8 cellular contexts compared by ENCODE assay signal in the genomic region with DNA sequence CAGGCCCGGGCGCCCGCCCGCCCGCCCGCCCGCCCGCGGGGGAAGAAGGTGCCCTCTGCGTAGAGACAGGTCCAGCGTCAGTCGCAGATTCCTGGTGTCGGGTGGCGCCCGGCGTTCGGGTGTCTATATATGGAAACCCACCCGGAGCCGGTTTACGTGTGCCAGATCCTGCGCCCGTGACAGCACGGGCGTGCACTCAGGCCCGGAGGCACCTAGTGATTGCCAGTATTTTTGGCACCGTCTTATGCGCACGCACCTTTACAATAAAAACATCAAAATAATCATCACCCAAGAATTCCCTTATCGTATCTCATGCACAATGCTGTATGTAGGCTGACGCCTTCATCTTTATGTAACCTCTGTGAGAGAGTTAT. TPM values are rescaled to one million over a fixed set of nuclear protein-coding genes. Genes with fewer than 3 reads are reported as not detected.
DNase-seq lines count a peak whose midpoint lies in the region; ATAC-seq and TF ChIP-seq lines count a peak whose summit lies in the region.

No MANE protein-coding gene starts in this region.

- H3K36me3 ChIP-seq in WERI-Rb-1 (peaks cover 33% of the 10 kb centered on the region), endocrine pancreas (ENCODE audit: control insufficient read depth, insufficient read depth, low read length) (no peaks in the 10 kb centered on the region), tibial nerve (peaks cover 0 to 28% (median 0%) of the 10 kb centered on the region in 3 donors)

- WGBS in tibial nerve, 2 donors: 2% methylated on average over 16 to 23 of the region's 30 CpGs

- peaks cover 8% of the 10 kb centered on the region for H3K4me1 ChIP-seq in endocrine pancreas (ENCODE audit: control insufficient read depth, insufficient read depth, low read length)
- peaks cover 5% of the 10 kb centered on the region for H3K4me1 ChIP-seq in mononuclear cell (ENCODE audit: insufficient read depth, low read length)
- peaks cover 0 to 27% (median 6%) of the 10 kb centered on the region in 4 donors for H3K4me1 ChIP-seq in tibial nerve

- CTCF ChIA-PET in AG04450 (lab: Charles Lee): interaction anchor here (0.6 to 4.7 kb wide), 7 partner anchors 9 to 138 kb away, joined by 3 to 16 read pairs (median 5); no protein-coding TSS in a partner anchor

- POLR2A ChIA-PET in AG04450 (lab: Yijun Ruan, JAX): interaction anchor here (1.1 kb wide), 2 partner anchors 9 to 40 kb away, joined by 3 to 6 read pairs; no protein-coding TSS in a partner anchor

- peak overlapping the region; percentile 89 for H3K9ac ChIP-seq in endocrine pancreas (ENCODE audit: control insufficient read depth, insufficient read depth, low read length)

- ATAC-seq in GM18867 (IDR thresholded peaks at IDR 0.05; ENCODE audit: unreplicated experiment): peak; percentile 29
- peak; percentile 21 for ATAC-seq in HG03520 (IDR thresholded peaks at IDR 0.05; ENCODE audit: unreplicated experiment)

- H3K4me3 ChIP-seq in AG04450 (ENCODE audit: low read depth, low read length) (peak overlapping the region; percentile 87), WERI-Rb-1 (ENCODE audit: low read depth, low read length) (peak overlapping the region; percentile 72), endocrine pancreas (ENCODE audit: control insufficient read depth, insufficient read depth, low read length) (peak overlapping the region; percentile 94), mononuclear cell (ENCODE audit: low read length) (peak overlapping the region; percentile 29), tibial nerve (peak overlapping the region; percentile 63 to 79 (median 73))

- no peak for TF ChIP-seq CTCF in AG04450 (IDR thresholded peaks at IDR 0.05; ENCODE audit: low read depth, low read length)
- no peak for TF ChIP-seq CTCF in WERI-Rb-1 (IDR thresholded peaks at IDR 0.05; ENCODE audit: low read depth, low read length)
- no peak for TF ChIP-seq CTCF in tibial nerve (IDR thresholded peaks at IDR 0.05)

- no peak for DNase-seq in AG04450 (ENCODE audit: low read depth, low spot score)
- peak; percentile 51 for DNase-seq in WERI-Rb-1
- DNase-seq in tibial nerve (ENCODE audit: low spot score in 2 of 2): no peak
- DNase-seq in NCI-H774 (lab: John Stamatoyannopoulos, UW): no peak

- no peak for TF ChIP-seq POLR2A in tibial nerve (IDR thresholded peaks at IDR 0.05)

- no peak for TF ChIP-seq EP300 in tibial nerve (IDR thresholded peaks at IDR 0.05)

- H3K9me3 ChIP-seq in AG04450 (ENCODE audit: control insufficient read depth, insufficient read depth, low read length): no peaks in the 10 kb centered on the region; the same call in 1 of the 2 replicates
- H3K9me3 ChIP-seq in WERI-Rb-1 (ENCODE audit: severe bottlenecking): no peaks in the 10 kb centered on the region
- no peaks in the 10 kb centered on the region for H3K9me3 ChIP-seq in endocrine pancreas (ENCODE audit: control insufficient read depth, low read length)
- H3K9me3 ChIP-seq in mononuclear cell (ENCODE audit: low read depth, low read length): no peaks in the 10 kb centered on the region
- no peaks in the 10 kb centered on the region for H3K9me3 ChIP-seq in tibial nerve

- peaks cover 6% of the 10 kb centered on the region for H3K27me3 ChIP-seq in AG04450 (ENCODE audit: control insufficient read depth, insufficient read depth, low read length)
- no peaks in the 10 kb centered on the region for H3K27me3 ChIP-seq in WERI-Rb-1 (ENCODE audit: insufficient read depth, low read depth, severe bottlenecking)
- no peaks in the 10 kb centered on the region for H3K27me3 ChIP-seq in endocrine pancreas (ENCODE audit: control insufficient read depth, insufficient read depth, low read length)
- peaks cover 47% of the 10 kb centered on the region for H3K27me3 ChIP-seq in mononuclear cell (ENCODE audit: insufficient read depth, low read length)
- H3K27me3 ChIP-seq in tibial nerve: no peaks in the 10 kb centered on the region

- no peak overlapping the region for H3K27ac ChIP-seq in AG04450 (ENCODE audit: low read depth, low read length)
- H3K27ac ChIP-seq in WERI-Rb-1: no peak overlapping the region
- H3K27ac ChIP-seq in tibial nerve: peak overlapping the region in 3 of 4 donors; percentile 68 to 85 (median 76)

RNA-seq across cellular contexts. Expression of a gene that starts 0.5 kb away (rescaled TPM):
- 16.4 and 17.6 TPM in 2 replicates for polyA plus RNA-seq in AG04450 (2011; rRNA removed)
- polyA minus RNA-seq in AG04450 (2011; rRNA and poly(A)+ RNA removed): 6.6 and 9.5 TPM in 2 replicates
- total RNA-seq in mononuclear cell (2.1 TPM), tibial nerve (10 to 100 TPM; 15.5 to 41.1 (median 24.0) TPM)

Comparison
In these comparisons a context has a peak if more than half of its experiments do, and no peak if none do; other contexts are left out.
1. H3K27ac ChIP-seq: peak in tibial nerve (3 of 4); none in AG04450 (single experiment) and WERI-Rb-1 (single experiment).
2. H3K4me3 ChIP-seq: peak in every context shown above with its lines; median percentile 94 in endocrine pancreas; 87 in AG04450; 73 in tibial nerve; 72 in WERI-Rb-1; 29 in mononuclear cell.